In genomic region chr20:57629441-57629840, GRCh38 we compare ENCODE assay signal across 14 cellular contexts. TPM values are rescaled to one million over a fixed set of nuclear protein-coding genes. Genes with fewer than 3 reads are reported as not detected.
DNase-seq lines count a peak whose midpoint lies in the region; ATAC-seq and TF ChIP-seq lines count a peak whose summit lies in the region.
"Not testable (repeated sequence)": the region's sequence is repeated elsewhere in the genome, so short reads cannot be mapped to it uniquely, and the experiment has no call there.
"Had no signal": no experiment of that assay in that cellular context is flagged by ENCODE, and none has a peak within 500 bp of the region (broad histone marks: within the 10 kb centered on the region; RNA-seq: fewer than 3 reads in every experiment).

No MANE protein-coding gene starts in this region.

- H3K27me3 ChIP-seq in BLaER1 treated with 17β-estradiol and CSF1 and Interleukin-3, amounts not matched to agents 10 nM and 100 nM; mononuclear cell (ENCODE audit: insufficient read depth, low read length); spleen (replicated peaks in 1 of 7): not testable (repeated sequence)
- peaks cover 0 to 10% (median 0%) of the 10 kb centered on the region in 3 donors for H3K27me3 ChIP-seq in stomach

- CTCF ChIA-PET in activated naive CD4-positive, alpha-beta T cell treated with anti-CD3 and anti-CD28 coated beads, Interleukin-2, amount 10 ng/mL, durations not matched to agents 7 days and 5 days (lab: Charles Lee), result interaction anchor here (1.0 to 2.6 kb wide), 4 partner anchors 9 to 68 kb away, joined by 3 to 16 read pairs (median 3); partner anchors contain the start of gene ZBP1

- H3K9ac ChIP-seq in BLaER1 treated with 17β-estradiol and CSF1 and Interleukin-3, amounts not matched to agents 10 nM and 100 nM, result peak overlapping the region in 1 of 11 experiments; percentile 78; a peak in 1 of 22 replicates

- H3K9me3 ChIP-seq in BLaER1 treated with 17β-estradiol and CSF1 and Interleukin-3, amounts not matched to agents 10 nM and 100 nM (replicated peaks in 1 of 11), result peaks cover 11 to 28% (median 20%) of the 10 kb centered on the region in 11 experiments; a peak in 20 of 22 replicates
- H3K9me3 ChIP-seq in T-helper 17 cell (ENCODE audit: control insufficient read depth, low read length, poor library complexity, severe bottlenecking); mononuclear cell (ENCODE audit: low read depth, low read length): not testable (repeated sequence)
- H3K9me3 ChIP-seq in spleen (peaks cover 0 to 13% (median 11%) of the 10 kb centered on the region in 8 donors), stomach (peaks cover 0 to 13% (median 6%) of the 10 kb centered on the region in 4 donors)

- peaks cover 33% of the 10 kb centered on the region for H3K4me1 Mint-ChIP-seq in T-helper 17 cell
- peaks cover 87% of the 10 kb centered on the region for H3K4me1 Mint-ChIP-seq in activated naive CD4-positive, alpha-beta T cell treated with anti-CD3 and anti-CD28 coated beads, Interleukin-2, amount 10 ng/mL, durations not matched to agents 7 days and 5 days
- peaks cover 38% of the 10 kb centered on the region for H3K4me1 Mint-ChIP-seq in dendritic cell treated with granulocyte-macrophage colony-stimulating factor and Interleukin-4, amounts not matched to agents 40 ng/mL and 50 ng/mL, for 4 days (ENCODE audit: low read depth)

- not testable (repeated sequence) for H4K20me1 ChIP-seq in BLaER1 treated with 17β-estradiol and CSF1 and Interleukin-3, amounts not matched to agents 10 nM and 100 nM

- peaks cover 36% of the 10 kb centered on the region for H3K9me3 Mint-ChIP-seq in activated naive CD4-positive, alpha-beta T cell treated with anti-CD3 and anti-CD28 coated beads, Interleukin-2, amount 10 ng/mL, durations not matched to agents 7 days and 5 days
- H3K9me3 Mint-ChIP-seq in dendritic cell treated with granulocyte-macrophage colony-stimulating factor and Interleukin-4, amounts not matched to agents 40 ng/mL and 50 ng/mL, for 4 days, result peaks cover 30% of the 10 kb centered on the region

- H3K4me1 ChIP-seq in BLaER1 treated with 17β-estradiol and CSF1 and Interleukin-3, amounts not matched to agents 10 nM and 100 nM, result peaks cover 25 to 57% (median 43%) of the 10 kb centered on the region in 10 experiments
- peaks cover 38% of the 10 kb centered on the region for H3K4me1 ChIP-seq in mononuclear cell (ENCODE audit: insufficient read depth, low read length)
- H3K4me1 ChIP-seq in spleen, result peaks cover 17 to 50% (median 35%) of the 10 kb centered on the region in 6 donors
- peaks cover 4 to 22% (median 8%) of the 10 kb centered on the region in 4 donors for H3K4me1 ChIP-seq in stomach

- ATAC-seq in T-helper 17 cell, result not testable (repeated sequence)

- 33 to 61% (median 41%) methylated on average over 6 of the region's 6 CpGs for WGBS in spleen, 5 donors
- 61 to 66% (median 64%) methylated on average over 6 of the region's 6 CpGs for WGBS in stomach, 5 donors

- intact Hi-C loops in dendritic cell treated with granulocyte-macrophage colony-stimulating factor and Interleukin-4, amounts not matched to agents 40 ng/mL and 50 ng/mL, for 4 days (cut with micrococcal nuclease); spleen (cut with DNase I; ENCODE audit: low total_unique reads); stomach (cut with DNase I; ENCODE audit: low total_unique reads): not testable (repeated sequence)

- not testable (repeated sequence) for DNase-seq in T-helper 17 cell; activated naive CD4-positive, alpha-beta T cell treated with anti-CD3 and anti-CD28 coated beads, Interleukin-2, amount 10 ng/mL, durations not matched to agents 7 days and 5 days; stomach
- DNase-seq in activated CD8-positive, alpha-beta memory T cell treated with anti-CD3 and anti-CD28 coated beads for 24 hours, result peak; percentile 75
- peak; percentile 82 for DNase-seq in spleen

- TF ChIP-seq CTCF in spleen (IDR thresholded peaks at IDR 0.05 in 8 of 11, conservative IDR thresholded peaks at IDR 0.05 in 3 of 11); stomach (IDR thresholded peaks at IDR 0.05): not testable (repeated sequence)

- H3K4me3 Mint-ChIP-seq in T-helper 17 cell, result peak overlapping the region; percentile 83
- peak overlapping the region; percentile 57 for H3K4me3 Mint-ChIP-seq in activated naive CD4-positive, alpha-beta T cell treated with anti-CD3 and anti-CD28 coated beads, Interleukin-2, amount 10 ng/mL, durations not matched to agents 7 days and 5 days
- peak overlapping the region; percentile 73 for H3K4me3 Mint-ChIP-seq in dendritic cell treated with granulocyte-macrophage colony-stimulating factor and Interleukin-4, amounts not matched to agents 40 ng/mL and 50 ng/mL, for 4 days

- peak overlapping the region in 9 of 11 experiments; percentile 77 to 96 (median 91); a peak in 15 of 22 replicates for H3K27ac ChIP-seq in BLaER1 treated with 17β-estradiol and CSF1 and Interleukin-3, amounts not matched to agents 10 nM and 100 nM
- H3K27ac ChIP-seq in spleen, result peak overlapping the region; percentile 86 to 92 (median 90)
- H3K27ac ChIP-seq in stomach, result peak overlapping the region in 4 of 5 donors; percentile 64 to 84 (median 75)

- H3K36me3 Mint-ChIP-seq in T-helper 17 cell (ENCODE audit: low read depth), result not testable (repeated sequence)
- peaks cover 49% of the 10 kb centered on the region for H3K36me3 Mint-ChIP-seq in activated naive CD4-positive, alpha-beta T cell treated with anti-CD3 and anti-CD28 coated beads, Interleukin-2, amount 10 ng/mL, durations not matched to agents 7 days and 5 days
- peaks cover 18% of the 10 kb centered on the region for H3K36me3 Mint-ChIP-seq in dendritic cell treated with granulocyte-macrophage colony-stimulating factor and Interleukin-4, amounts not matched to agents 40 ng/mL and 50 ng/mL, for 4 days (ENCODE audit: low read depth)

- H3K36me3 ChIP-seq in BLaER1 treated with 17β-estradiol and CSF1 and Interleukin-3, amounts not matched to agents 10 nM and 100 nM; spleen; stomach: not testable (repeated sequence)

- not testable (repeated sequence) for H3K27me3 Mint-ChIP-seq in T-helper 17 cell
- H3K27me3 Mint-ChIP-seq in activated naive CD4-positive, alpha-beta T cell treated with anti-CD3 and anti-CD28 coated beads, Interleukin-2, amount 10 ng/mL, durations not matched to agents 7 days and 5 days, result peaks cover 49% of the 10 kb centered on the region
- H3K27me3 Mint-ChIP-seq in dendritic cell treated with granulocyte-macrophage colony-stimulating factor and Interleukin-4, amounts not matched to agents 40 ng/mL and 50 ng/mL, for 4 days, result peaks cover 13% of the 10 kb centered on the region

- peak overlapping the region; percentile 90 for H3K27ac Mint-ChIP-seq in T-helper 17 cell
- H3K27ac Mint-ChIP-seq in activated naive CD4-positive, alpha-beta T cell treated with anti-CD3 and anti-CD28 coated beads, Interleukin-2, amount 10 ng/mL, durations not matched to agents 7 days and 5 days, result peak overlapping the region; percentile 85
- H3K27ac Mint-ChIP-seq in dendritic cell treated with granulocyte-macrophage colony-stimulating factor and Interleukin-4, amounts not matched to agents 40 ng/mL and 50 ng/mL, for 4 days, result peak overlapping the region; percentile 84

- TF ChIP-seq POLR2A in spleen (IDR thresholded peaks at IDR 0.05), result peak in 1 of 3 donors; percentile 50
- TF ChIP-seq POLR2A in stomach (IDR thresholded peaks at IDR 0.05), result not testable (repeated sequence)

- peak overlapping the region in 9 of 11 experiments; percentile 71 to 92 (median 80); a peak in 12 of 22 replicates for H3K4me2 ChIP-seq in BLaER1 treated with 17β-estradiol and CSF1 and Interleukin-3, amounts not matched to agents 10 nM and 100 nM

- not testable (repeated sequence) for TF ChIP-seq EP300 in stomach (IDR thresholded peaks at IDR 0.05)

- H3K4me3 ChIP-seq in BLaER1 treated with 17β-estradiol and CSF1 and Interleukin-3, amounts not matched to agents 10 nM and 100 nM, result not testable (repeated sequence)
- H3K4me3 ChIP-seq in mononuclear cell (ENCODE audit: low read length) (peak overlapping the region; percentile 30), spleen (peak overlapping the region; percentile 10 to 67 (median 31)), stomach (peak overlapping the region in 2 of 4 donors; percentile 7 to 28)

RNA-seq across cellular contexts. Expression of gene ZBP1, which starts 9.2 kb away (rescaled TPM):
- total RNA-seq in T-helper 17 cell, result 10 to 100 TPM; 38.6 to 41.0 TPM
- total RNA-seq in mononuclear cell, result 14.7 TPM
- total RNA-seq in spleen, result 10 to 100 TPM; 11.7 to 28.4 (median 20.9) TPM
- 10 to 100 TPM in 1 of 3 donors, 1 to 10 TPM in 2; 8.6 to 11.2 (median 9.8) TPM for polyA plus RNA-seq in spleen
- total RNA-seq in stomach, result not detected
- under 1 TPM in 2 of 3 donors, not detected in 1; 0.37 to 0.60 TPM for polyA plus RNA-seq in stomach
- total RNA-seq: A172, G401, mammary epithelial cell, NCI-H460, SJSA1, temporal lobe had no signal
- polyA plus RNA-seq: mammary epithelial cell had no signal
